Comparison of ENCODE assay signal across 8 cellular contexts in the genomic region with DNA sequence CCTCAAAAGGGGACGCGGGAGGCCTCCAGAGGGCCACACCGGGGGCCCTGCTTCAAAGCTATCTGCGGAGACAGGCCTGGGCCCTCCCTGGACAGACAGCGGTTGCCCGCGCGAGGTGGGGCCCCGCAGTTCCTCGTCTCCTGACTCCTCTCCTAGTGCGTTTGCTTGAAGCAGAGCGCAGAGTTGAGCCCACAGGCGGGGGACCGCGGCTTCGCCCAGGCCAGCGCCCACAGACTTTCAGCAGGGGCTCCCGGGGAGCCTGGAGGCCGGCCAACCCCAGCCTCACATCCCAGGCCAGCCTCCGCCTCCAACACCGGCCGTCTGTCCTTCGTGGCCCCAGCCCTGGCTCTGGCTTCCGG. TPM values are rescaled to one million over a fixed set of nuclear protein-coding genes. Genes with fewer than 3 reads are reported as not detected.
DNase-seq lines count a peak whose midpoint lies in the region; ATAC-seq and TF ChIP-seq lines count a peak whose summit lies in the region.

No MANE protein-coding gene starts in this region.

- no peak for TF ChIP-seq POLR2A in upper lobe of left lung (IDR thresholded peaks at IDR 0.05)

- peaks cover 9% of the 10 kb centered on the region for H3K4me1 Mint-ChIP-seq in activated T-cell treated with anti-CD3 and anti-CD28 coated beads, Interleukin-2, amount 50 U/mL, for 4 hours (ENCODE audit: low read depth)

- peaks cover 0 to 55% of the 10 kb centered on the region in 2 donors for H3K27me3 ChIP-seq in left lung
- peaks cover 0 to 13% (median 9%) of the 10 kb centered on the region in 4 donors for H3K27me3 ChIP-seq in upper lobe of left lung

- H3K4me3 Mint-ChIP-seq in activated T-cell treated with anti-CD3 and anti-CD28 coated beads, Interleukin-2, amount 50 U/mL, for 4 hours = peak overlapping the region; percentile 74

- in situ Hi-C loops in GM13977 (cut with MboI; ENCODE audit: low pct_unique_long_range_greater_than_20kb, low sequenced_read_pairs, unreplicated experiment) = no loop called here

- intact Hi-C loops in left lung (cut with DNase I) = no loop called here

- TF ChIP-seq CTCF in left lung (IDR thresholded peaks at IDR 0.05) (no peak), upper lobe of left lung (IDR thresholded peaks at IDR 0.05) (peak in 3 of 6 experiments; percentile 1 to 38 (median 23)), GM13977 (IDR thresholded peaks at IDR 0.05; ENCODE audit: extremely low read depth, insufficient read depth, missing control alignments) (no peak)

- 24 to 33% methylated on average over 5 to 16 of the region's 24 CpGs for WGBS in upper lobe of left lung, 2 donors

- peaks cover 55% of the 10 kb centered on the region for H3K27me3 Mint-ChIP-seq in activated T-cell treated with anti-CD3 and anti-CD28 coated beads, Interleukin-2, amount 50 U/mL, for 4 hours (ENCODE audit: low read depth)

- H3K27ac Mint-ChIP-seq in activated naive CD4-positive, alpha-beta T cell treated with anti-CD3 and anti-CD28 coated beads, Interleukin-2, amount 50 U/mL, for 72 hours = peak overlapping the region in 1 of 2 donors; percentile 26

- H3K4me3 ChIP-seq in left lung (peak overlapping the region; percentile 64 to 70), upper lobe of left lung (peak overlapping the region in 3 of 4 donors; percentile 77 to 88 (median 77))

- no peak for DNase-seq in activated T-cell treated with anti-CD3 and anti-CD28 coated beads, Interleukin-2, amount 50 U/mL, for 4 hours
- DNase-seq in activated T-cell treated with anti-CD3 and anti-CD28 coated beads, Interleukin-2, amount 50 U/mL, for 48 hours = no peak
- DNase-seq in activated naive CD4-positive, alpha-beta T cell treated with anti-CD3 and anti-CD28 coated beads, Interleukin-2, amount 50 U/mL, for 72 hours (ENCODE audit: low spot score in 2 of 2) = no peak
- no peak for DNase-seq in left lung
- peak in 1 of 2 donors; percentile 88 for DNase-seq in upper lobe of left lung
- DNase-seq in GM13977 (ENCODE audit: low spot score) = no peak
- no peak for DNase-seq in SW480 (ENCODE audit: low spot score)

- peaks cover 6% of the 10 kb centered on the region for H3K9me3 Mint-ChIP-seq in activated T-cell treated with anti-CD3 and anti-CD28 coated beads, Interleukin-2, amount 50 U/mL, for 4 hours
- no peaks in the 10 kb centered on the region for H3K9me3 Mint-ChIP-seq in activated naive CD4-positive, alpha-beta T cell treated with anti-CD3 and anti-CD28 coated beads, Interleukin-2, amount 50 U/mL, for 72 hours

- H3K9me3 ChIP-seq in left lung = no peaks in the 10 kb centered on the region
- no peaks in the 10 kb centered on the region for H3K9me3 ChIP-seq in upper lobe of left lung

- H3K4me1 ChIP-seq in left lung (peaks cover 0 to 22% of the 10 kb centered on the region in 2 donors), upper lobe of left lung (peaks cover 7 to 27% (median 20%) of the 10 kb centered on the region in 4 donors)

- H3K36me3 ChIP-seq in left lung (no peaks in the 10 kb centered on the region), upper lobe of left lung (no peaks in the 10 kb centered on the region)

- no peak for TF ChIP-seq EP300 in upper lobe of left lung (IDR thresholded peaks at IDR 0.05)

- H3K36me3 Mint-ChIP-seq in activated T-cell treated with anti-CD3 and anti-CD28 coated beads, Interleukin-2, amount 50 U/mL, for 4 hours (ENCODE audit: insufficient read depth) = no peaks in the 10 kb centered on the region
- H3K36me3 Mint-ChIP-seq in activated naive CD4-positive, alpha-beta T cell treated with anti-CD3 and anti-CD28 coated beads, Interleukin-2, amount 50 U/mL, for 72 hours = peaks cover 8 to 16% of the 10 kb centered on the region in 2 donors

- ATAC-seq in activated T-cell treated with anti-CD3 and anti-CD28 coated beads, Interleukin-2, amount 50 U/mL, for 4 hours = peak; percentile 8 to 22
- ATAC-seq in activated naive CD4-positive, alpha-beta T cell treated with anti-CD3 and anti-CD28 coated beads, Interleukin-2, amount 50 U/mL, for 72 hours = peak; percentile 24 to 28
- peak; percentile 14 for ATAC-seq in left lung
- ATAC-seq in upper lobe of left lung (ENCODE audit: low FRiP score in 2 of 2) = peak; percentile 24 to 34
- no peak for ATAC-seq in HG03460 (IDR thresholded peaks at IDR 0.05; ENCODE audit: unreplicated experiment)

- peak overlapping the region in 1 of 2 donors; percentile 76 for H3K27ac ChIP-seq in left lung
- peak overlapping the region; percentile 65 to 92 (median 82) for H3K27ac ChIP-seq in upper lobe of left lung

RNA-seq across cellular contexts. Expression of a gene that starts 0.5 kb away (rescaled TPM):
- under 1 TPM; 0.10 to 0.24 (median 0.13) TPM for total RNA-seq in activated T-cell treated with anti-CD3 and anti-CD28 coated beads, Interleukin-2, amount 50 U/mL, for 4 hours
- total RNA-seq in activated naive CD4-positive, alpha-beta T cell treated with anti-CD3 and anti-CD28 coated beads, Interleukin-2, amount 50 U/mL, for 72 hours = 1 to 10 TPM; 1.4 to 4.3 TPM
- 1 to 10 TPM; 8.7 to 9.1 TPM for total RNA-seq in left lung
- 10 to 100 TPM in 1 of 6 donors, 1 to 10 TPM in 5; 1.8 to 10.2 (median 5.1) TPM for total RNA-seq in upper lobe of left lung
